In the genomic region with DNA sequence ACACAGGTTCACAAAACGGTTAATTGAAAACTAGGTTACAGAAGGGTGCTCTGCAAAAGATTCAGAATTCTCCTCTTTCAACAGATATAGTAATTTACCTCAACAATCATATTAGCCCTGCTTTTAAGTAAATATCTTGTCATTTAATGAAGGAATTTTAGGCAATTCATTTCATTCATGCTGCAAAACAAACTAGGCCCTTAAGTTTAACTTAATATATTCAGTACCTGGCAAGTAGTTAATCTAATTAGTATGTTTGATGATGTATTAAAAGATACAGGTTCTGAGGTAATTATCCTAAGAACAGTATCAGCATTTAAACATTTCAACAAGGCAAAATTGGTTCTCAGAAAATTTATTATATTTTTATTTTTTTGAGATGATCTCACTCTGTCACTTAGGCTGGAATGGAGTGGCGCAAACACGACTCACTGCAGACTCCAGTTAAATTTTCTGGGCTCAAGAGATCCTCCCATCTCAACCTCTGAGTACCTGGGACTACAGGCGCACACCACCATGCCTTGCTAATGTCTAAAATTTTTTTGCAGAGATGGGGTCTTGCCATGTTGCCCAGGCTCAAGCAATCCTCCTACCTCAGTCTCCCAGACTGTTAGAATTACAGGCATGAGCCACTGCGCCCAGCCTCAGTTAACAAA, we compare ENCODE assay signal across 1 cellular context.
TF ChIP-seq lines count a peak whose summit lies in the region.

No MANE protein-coding gene starts in this region.

TF ChIP-seq in endothelial cell of umbilical vein, 7 proteins besides CTCF, POLR2A, EP300 and RAD21:
- TF ChIP-seq GATA2 (IDR thresholded peaks at IDR 0.05; ENCODE audit: insufficient read depth, insufficient read length, low read depth, low read length), result no peak
- no peak for TF ChIP-seq EZH2 (IDR thresholded peaks at IDR 0.05; ENCODE audit: borderline replicate concordance, low read depth, low read length, severe bottlenecking)
- TF ChIP-seq FOS (IDR thresholded peaks at IDR 0.05; ENCODE audit: borderline replicate concordance, insufficient read depth, low read length), result no peak
- TF ChIP-seq POLR2AphosphoS5 (IDR thresholded peaks at IDR 0.05; ENCODE audit: insufficient read depth, low read depth, low read length), result no peak
- TF ChIP-seq, protein P1, sequence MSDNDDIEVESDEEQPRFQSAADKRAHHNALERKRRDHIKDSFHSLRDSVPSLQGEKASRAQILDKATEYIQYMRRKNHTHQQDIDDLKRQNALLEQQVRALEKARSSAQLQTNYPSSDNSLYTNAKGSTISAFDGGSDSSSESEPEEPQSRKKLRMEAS (IDR thresholded peaks at IDR 0.05; ENCODE audit: insufficient read depth, insufficient read length), result no peak
- no peak for TF ChIP-seq JUN (IDR thresholded peaks at IDR 0.05; ENCODE audit: borderline replicate concordance, insufficient read depth, insufficient read length, low read depth)
- no peak for TF ChIP-seq MYC (IDR thresholded peaks at IDR 0.05; ENCODE audit: low read depth, low read length)
